In the genomic region with DNA sequence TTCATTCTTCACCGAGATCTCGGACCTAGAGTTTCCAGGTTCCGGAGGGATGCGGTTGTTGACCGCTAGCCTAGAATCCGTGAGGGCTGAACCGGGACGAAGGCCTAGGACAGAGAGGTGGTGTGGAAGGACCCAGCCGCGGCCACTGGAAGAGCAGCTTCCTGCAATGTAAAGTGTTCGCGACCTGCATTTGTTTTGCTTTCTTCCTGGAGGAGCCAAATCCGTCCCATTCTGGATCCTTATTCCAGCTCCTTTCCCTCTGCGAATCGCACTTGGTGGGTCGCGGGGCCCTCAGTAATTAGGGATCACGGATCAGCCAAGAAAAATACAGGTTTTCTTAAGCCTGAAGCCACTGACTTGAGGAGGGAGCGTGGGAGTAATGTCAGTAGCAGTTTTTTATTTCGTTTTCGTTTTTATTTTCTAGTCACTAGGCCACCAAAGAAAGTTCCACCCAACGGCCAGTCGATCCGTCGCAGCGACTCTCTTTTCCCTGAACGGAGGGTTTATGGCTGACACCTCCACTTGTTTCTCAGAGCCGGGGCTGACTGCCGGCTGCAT, we compare ENCODE assay signal across 8 cellular contexts. TPM values are rescaled to one million over a fixed set of nuclear protein-coding genes. Genes with fewer than 3 reads are reported as not detected.
DNase-seq lines count a peak whose midpoint lies in the region; ATAC-seq and TF ChIP-seq lines count a peak whose summit lies in the region.

No MANE protein-coding gene starts in this region.

- peaks cover 36% of the 10 kb centered on the region for H3K4me1 ChIP-seq in DND-41 (ENCODE audit: insufficient read depth, low read length)
- H3K4me1 ChIP-seq in muscle layer of colon (ENCODE audit: insufficient read depth, low read length), result peaks cover 13% of the 10 kb centered on the region

- in situ Hi-C loops in astrocyte of the spinal cord (cut with HindIII; ENCODE audit: low sequenced_read_pairs), result no loop called here

- H3K4me3 ChIP-seq in DND-41 (ENCODE audit: low read depth in 1 of 2, low read length in 2 of 2) (peak overlapping the region; percentile 70 to 83; a peak in 3 of 4 replicates), astrocyte of the spinal cord (ENCODE audit: low read depth, low read length) (peak overlapping the region; percentile 69), muscle layer of colon (ENCODE audit: low read depth in 1 of 2, low read length in 2 of 2) (peak overlapping the region in 1 of 2 donors; percentile 66)

- TF ChIP-seq CTCF in DND-41 (IDR thresholded peaks at IDR 0.05; ENCODE audit: borderline replicate concordance, extremely low read depth, low read length, poor library complexity, severe bottlenecking), result no peak
- no peak for TF ChIP-seq CTCF in astrocyte of the spinal cord (IDR thresholded peaks at IDR 0.05; ENCODE audit: low read depth, low read length)

- peak overlapping the region; percentile 48 for H2AFZ ChIP-seq in DND-41 (ENCODE audit: low read depth, low read length)

- no peaks in the 10 kb centered on the region for H4K20me1 ChIP-seq in DND-41 (ENCODE audit: insufficient read depth, low read length)

- H3K27ac ChIP-seq in DND-41 (ENCODE audit: low read length), result peak overlapping the region; percentile 98
- H3K27ac ChIP-seq in muscle layer of colon (ENCODE audit: low read depth, low read length), result no peak overlapping the region

- DNase-seq in DND-41, result no peak
- no peak for DNase-seq in astrocyte of the spinal cord (ENCODE audit: low read depth, low spot score)
- DNase-seq in A172 (ENCODE audit: low spot score), result no peak
- no peak for DNase-seq in NCI-H2196 treated with DMSO at 0.1 percent for 48 hours (lab: John Stamatoyannopoulos, UW; ENCODE audit: unreplicated experiment)
- no peak for DNase-seq in putamen (ENCODE audit: low spot score)

- no peak for ATAC-seq in DND-41 (ENCODE audit: insufficient read depth, low read depth)
- ATAC-seq in GM19468 (IDR thresholded peaks at IDR 0.05; ENCODE audit: extremely low read depth, unreplicated experiment), result peak; percentile 5
- ATAC-seq in HG03469 (IDR thresholded peaks at IDR 0.05; ENCODE audit: unreplicated experiment), result peak; percentile 15

- peak overlapping the region; percentile 73 for H3K4me2 ChIP-seq in DND-41 (ENCODE audit: insufficient read depth, low read length)

- no peaks in the 10 kb centered on the region for H3K27me3 ChIP-seq in DND-41 (ENCODE audit: insufficient read depth, low read length, poor library complexity)
- H3K27me3 ChIP-seq in muscle layer of colon (ENCODE audit: control insufficient read depth in 1 of 2, insufficient read depth in 2 of 2, low read length in 2 of 2), result peaks cover 47 to 60% of the 10 kb centered on the region in 2 donors

- H3K9me3 ChIP-seq in DND-41 (ENCODE audit: insufficient read depth, low read length, severe bottlenecking) (peaks cover 9% of the 10 kb centered on the region), muscle layer of colon (ENCODE audit: low read length) (peaks cover 5% of the 10 kb centered on the region)

- H3K36me3 ChIP-seq in DND-41 (ENCODE audit: insufficient read depth, low read length) (no peaks in the 10 kb centered on the region; the same call in 1 of the 2 replicates), muscle layer of colon (ENCODE audit: insufficient read depth, low read length) (no peaks in the 10 kb centered on the region)

- H3K9ac ChIP-seq in DND-41 (ENCODE audit: low read depth, low read length) (peak overlapping the region; percentile 89), muscle layer of colon (ENCODE audit: low read length) (peak overlapping the region; percentile 27)

- peaks cover 70% of the 10 kb centered on the region for H3K79me2 ChIP-seq in DND-41 (ENCODE audit: insufficient read depth, low read length)

RNA-seq across cellular contexts. Expression of gene ANXA2R, which starts 48.6 kb away (rescaled TPM):
- total RNA-seq in A172 (2014; rRNA removed; shearing (Covaris generic)), result 8.0 and 9.4 TPM in 2 replicates
